9 cellular contexts compared by ENCODE assay signal in the genomic region with DNA sequence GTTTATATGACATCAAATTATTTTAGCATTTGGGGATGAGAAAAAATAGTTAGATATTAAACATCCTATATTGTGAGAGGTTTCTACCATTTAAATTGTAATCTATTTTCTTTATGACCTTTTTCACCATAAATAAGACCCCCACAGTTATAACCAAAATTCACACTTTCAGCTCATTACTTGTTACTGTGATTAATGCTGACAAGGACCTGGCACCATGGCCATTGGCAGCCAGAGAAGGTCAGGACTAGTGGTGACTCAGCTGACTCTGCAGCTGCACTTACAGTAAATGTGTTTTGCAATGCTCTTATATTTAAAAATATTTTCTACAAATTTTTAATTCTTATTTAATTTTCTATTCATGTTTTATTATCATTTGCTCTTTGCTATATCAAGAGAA.
DNase-seq lines count a peak whose midpoint lies in the region; ATAC-seq and TF ChIP-seq lines count a peak whose summit lies in the region.
"Had no signal": no experiment of that assay in that cellular context is flagged by ENCODE, and none has a peak within 500 bp of the region (broad histone marks: within the 10 kb centered on the region; RNA-seq: fewer than 3 reads in every experiment).

No MANE protein-coding gene starts in this region.

- DNase-seq in NCI-H460 (ENCODE audit: extremely low read depth, low read depth) (peak; percentile 18), dedifferentiated amniotic fluid mesenchymal stem cell (ENCODE audit: extremely low spot score) (peak; percentile 33), lung microvascular endothelial cell (ENCODE audit: low read depth in 2 of 2) (peak; percentile 49 to 75), tibial nerve (ENCODE audit: low spot score in 2 of 2) (peak; percentile 35 to 50), COR-L47 (lab: John Stamatoyannopoulos, UW) (no peak)
- no peak for DNase-seq in activated CD4-positive, alpha-beta T cell treated with anti-CD3 and anti-CD28 coated beads, Interleukin-2, amount 10 ng/mL, durations not matched to agents 7 days and 5 days
- DNase-seq: NCI-H1105; stimulated activated naive CD8-positive, alpha-beta T cell treated with anti-CD3 and anti-CD28 coated beads, Interleukin-15, amount 100 ng/mL, for 72 hours had no signal

- no peak for ATAC-seq in HG02623 (IDR thresholded peaks at IDR 0.05; ENCODE audit: unreplicated experiment)
- ATAC-seq: stimulated activated naive CD8-positive, alpha-beta T cell treated with anti-CD3 and anti-CD28 coated beads, Interleukin-15, amount 100 ng/mL, for 72 hours had no signal

- no peak for TF ChIP-seq CTCF in tibial nerve (IDR thresholded peaks at IDR 0.05)

- H3K4me3 ChIP-seq in tibial nerve: no peak overlapping the region

- H3K27me3 ChIP-seq in tibial nerve: no peaks in the 10 kb centered on the region

- H3K4me1 ChIP-seq in tibial nerve: peaks cover 0 to 18% (median 5%) of the 10 kb centered on the region in 4 donors

- H3K27ac Mint-ChIP-seq in activated CD4-positive, alpha-beta T cell treated with anti-CD3 and anti-CD28 coated beads, Interleukin-2, amount 10 ng/mL, durations not matched to agents 7 days and 5 days: no peak overlapping the region
- H3K27ac Mint-ChIP-seq: stimulated activated naive CD8-positive, alpha-beta T cell treated with anti-CD3 and anti-CD28 coated beads, Interleukin-15, amount 100 ng/mL, for 72 hours had no signal

- H3K36me3 ChIP-seq in tibial nerve: no peaks in the 10 kb centered on the region

- H3K9me3 ChIP-seq in tibial nerve: no peaks in the 10 kb centered on the region

- H3K4me1 Mint-ChIP-seq in activated CD4-positive, alpha-beta T cell treated with anti-CD3 and anti-CD28 coated beads, Interleukin-2, amount 10 ng/mL, durations not matched to agents 7 days and 5 days: peaks cover 5% of the 10 kb centered on the region
- H3K4me1 Mint-ChIP-seq: stimulated activated naive CD8-positive, alpha-beta T cell treated with anti-CD3 and anti-CD28 coated beads, Interleukin-15, amount 100 ng/mL, for 72 hours had no signal

- TF ChIP-seq EP300 in tibial nerve (IDR thresholded peaks at IDR 0.05): peak in 1 of 2 donors; percentile 28

- POLR2A ChIA-PET in activated CD4-positive, alpha-beta T cell treated with anti-CD3 and anti-CD28 coated beads, Interleukin-2, amount 10 ng/mL, durations not matched to agents 7 days and 5 days (lab: Charles Lee): no interaction called here

- CTCF ChIA-PET in activated CD4-positive, alpha-beta T cell treated with anti-CD3 and anti-CD28 coated beads, Interleukin-2, amount 10 ng/mL, durations not matched to agents 7 days and 5 days (lab: Charles Lee): interaction anchor here (0.7 to 1.1 kb wide), 3 partner anchors 67 to 378 kb away, joined by 3 read pairs; no protein-coding TSS in a partner anchor

- TF ChIP-seq POLR2A in tibial nerve (IDR thresholded peaks at IDR 0.05): no peak

- peak overlapping the region in 2 of 4 donors; percentile 44 to 77 for H3K27ac ChIP-seq in tibial nerve

- no peak overlapping the region for H3K4me3 Mint-ChIP-seq in activated CD4-positive, alpha-beta T cell treated with anti-CD3 and anti-CD28 coated beads, Interleukin-2, amount 10 ng/mL, durations not matched to agents 7 days and 5 days
- H3K4me3 Mint-ChIP-seq: stimulated activated naive CD8-positive, alpha-beta T cell treated with anti-CD3 and anti-CD28 coated beads, Interleukin-15, amount 100 ng/mL, for 72 hours had no signal

- no peaks in the 10 kb centered on the region for H3K27me3 Mint-ChIP-seq in activated CD4-positive, alpha-beta T cell treated with anti-CD3 and anti-CD28 coated beads, Interleukin-2, amount 10 ng/mL, durations not matched to agents 7 days and 5 days
- H3K27me3 Mint-ChIP-seq: stimulated activated naive CD8-positive, alpha-beta T cell treated with anti-CD3 and anti-CD28 coated beads, Interleukin-15, amount 100 ng/mL, for 72 hours had no signal

- no peaks in the 10 kb centered on the region for H3K36me3 Mint-ChIP-seq in activated CD4-positive, alpha-beta T cell treated with anti-CD3 and anti-CD28 coated beads, Interleukin-2, amount 10 ng/mL, durations not matched to agents 7 days and 5 days (ENCODE audit: low read depth)

- H3K9me3 Mint-ChIP-seq in activated CD4-positive, alpha-beta T cell treated with anti-CD3 and anti-CD28 coated beads, Interleukin-2, amount 10 ng/mL, durations not matched to agents 7 days and 5 days: peaks cover 7% of the 10 kb centered on the region
- H3K9me3 Mint-ChIP-seq: stimulated activated naive CD8-positive, alpha-beta T cell treated with anti-CD3 and anti-CD28 coated beads, Interleukin-15, amount 100 ng/mL, for 72 hours had no signal

Comparison
In these comparisons a context has a peak if more than half of its experiments do, and no peak if none do; other contexts are left out.
1. DNase-seq: peak in NCI-H460 (single experiment), dedifferentiated amniotic fluid mesenchymal stem cell (single experiment), lung microvascular endothelial cell (2 of 2) and tibial nerve (2 of 2); none in activated CD4-positive, alpha-beta T cell treated with anti-CD3 and anti-CD28 coated beads, Interleukin-2, amount 10 ng/mL, durations not matched to agents 7 days and 5 days (single experiment) and COR-L47 (single experiment).